In the genomic region with DNA sequence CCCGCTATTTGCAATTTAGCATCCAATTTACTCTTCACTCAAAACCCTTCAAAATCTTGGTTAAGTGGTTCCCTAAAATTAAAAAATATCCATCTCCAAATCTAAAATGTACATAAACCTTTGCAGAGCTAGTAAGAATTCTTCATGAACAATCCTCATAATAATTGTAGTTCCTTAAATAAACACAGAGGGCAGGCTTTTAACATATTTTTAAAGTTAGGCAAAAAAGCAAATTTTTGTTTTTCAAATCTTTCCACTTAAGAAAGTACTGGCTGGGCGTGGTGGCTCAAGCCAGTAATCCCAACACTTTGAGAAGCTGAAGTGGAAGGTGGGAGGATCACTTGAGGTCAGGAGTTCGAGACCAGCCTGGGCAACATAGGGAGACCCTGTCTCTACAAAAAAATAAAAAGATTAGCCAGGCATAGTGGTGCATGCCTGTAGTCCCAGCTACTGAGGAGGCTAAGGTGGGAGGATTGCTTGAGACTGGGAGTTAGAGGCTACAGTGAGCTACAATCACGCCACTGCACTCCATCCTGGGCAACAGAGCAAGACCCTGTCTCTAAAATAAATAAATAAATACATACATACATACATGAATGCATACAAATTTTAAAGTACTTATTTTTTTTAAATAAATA, we compare ENCODE assay signal across 9 cellular contexts. TPM values are rescaled to one million over a fixed set of nuclear protein-coding genes. Genes with fewer than 3 reads are reported as not detected.
A peak's percentile ranks its signal among the peaks of the same experiment; 100 is the strongest.
DNase-seq lines count a peak whose midpoint lies in the region; ATAC-seq and TF ChIP-seq lines count a peak whose summit lies in the region.
"Had no signal": no experiment of that assay in that cellular context is flagged by ENCODE, and none has a peak within 500 bp of the region (broad histone marks: within the 10 kb centered on the region; RNA-seq: fewer than 3 reads in every experiment).

No MANE protein-coding gene starts in this region.

- no peak for DNase-seq in activated CD8-positive, alpha-beta T cell treated with anti-CD3 and anti-CD28 coated beads for 36 hours
- DNase-seq in activated CD8-positive, alpha-beta T cell treated with anti-CD3 and anti-CD28 coated beads, Interleukin-2, amount 10 ng/mL, durations not matched to agents 7 days and 5 days = no peak
- peak; percentile 16 for DNase-seq in RPMI8226
- DNase-seq in foreskin keratinocyte = no peak
- DNase-seq in thyroid gland = peak; percentile 30 to 45
- no peak for DNase-seq in T-helper 9 cell
- no peak for DNase-seq in NCI-H1930 (lab: John Stamatoyannopoulos, UW)
- DNase-seq: activated naive CD4-positive, alpha-beta T cell treated with Interleukin-2 at 50 U/mL for 16 hours had no signal

- no peaks in the 10 kb centered on the region for H3K27me3 ChIP-seq in foreskin keratinocyte
- no peaks in the 10 kb centered on the region for H3K27me3 ChIP-seq in thyroid gland

- ATAC-seq in activated CD8-positive, alpha-beta T cell treated with anti-CD3 and anti-CD28 coated beads for 36 hours = no peak
- no peak for ATAC-seq in activated CD8-positive, alpha-beta T cell treated with anti-CD3 and anti-CD28 coated beads, Interleukin-2, amount 10 ng/mL, durations not matched to agents 7 days and 5 days
- ATAC-seq in foreskin keratinocyte = no peak
- no peak for ATAC-seq in HG03045 (IDR thresholded peaks at IDR 0.05; ENCODE audit: unreplicated experiment)

- H3K27ac Mint-ChIP-seq in activated CD8-positive, alpha-beta T cell treated with anti-CD3 and anti-CD28 coated beads for 36 hours = no peak overlapping the region
- H3K27ac Mint-ChIP-seq in activated CD8-positive, alpha-beta T cell treated with anti-CD3 and anti-CD28 coated beads, Interleukin-2, amount 10 ng/mL, durations not matched to agents 7 days and 5 days = no peak overlapping the region

- H3K9me3 ChIP-seq in thyroid gland = no peaks in the 10 kb centered on the region

- no peak overlapping the region for H3K4me3 ChIP-seq in thyroid gland (replicated peaks in 1 of 3)

- TF ChIP-seq CTCF in activated CD8-positive, alpha-beta T cell treated with anti-CD3 and anti-CD28 coated beads for 36 hours (IDR thresholded peaks at IDR 0.05) = peak; percentile 74
- peak; percentile 60 for TF ChIP-seq CTCF in foreskin keratinocyte (conservative IDR thresholded peaks at IDR 0.05)
- TF ChIP-seq CTCF in thyroid gland (IDR thresholded peaks at IDR 0.05) = peak in 4 of 6 experiments; percentile 25 to 44 (median 40)

- POLR2A ChIA-PET in activated CD8-positive, alpha-beta T cell treated with anti-CD3 and anti-CD28 coated beads for 36 hours (lab: Charles Lee) = interaction anchor here (0.6 to 1.4 kb wide), 4 partner anchors 13 to 102 kb away, joined by 3 read pairs; no protein-coding TSS in a partner anchor
- POLR2A ChIA-PET in activated CD8-positive, alpha-beta T cell treated with anti-CD3 and anti-CD28 coated beads, Interleukin-2, amount 10 ng/mL, durations not matched to agents 7 days and 5 days (lab: Charles Lee) = no interaction called here

- WGBS in thyroid gland, 2 donors = 65 to 67% methylated on average over 4 of the region's 4 CpGs

- CTCF ChIA-PET in activated CD8-positive, alpha-beta T cell treated with anti-CD3 and anti-CD28 coated beads for 36 hours (lab: Charles Lee) = interaction anchor here (0.5 to 12.3 kb wide), 34 partner anchors 9 to 1841 kb away, joined by 3 to 150 read pairs (median 4); a partner anchor contains a TSS
- CTCF ChIA-PET in activated CD8-positive, alpha-beta T cell treated with anti-CD3 and anti-CD28 coated beads, Interleukin-2, amount 10 ng/mL, durations not matched to agents 7 days and 5 days (lab: Charles Lee) = interaction anchor here (0.6 to 14.5 kb wide), 27 partner anchors 8 to 733 kb away, joined by 3 to 198 read pairs (median 4); a partner anchor contains a TSS

- H3K27ac ChIP-seq in foreskin keratinocyte (no peak overlapping the region), thyroid gland (peak overlapping the region; percentile 40 to 72 (median 46))

- peaks cover 11% of the 10 kb centered on the region for H3K36me3 Mint-ChIP-seq in activated CD8-positive, alpha-beta T cell treated with anti-CD3 and anti-CD28 coated beads for 36 hours (ENCODE audit: low read depth)
- H3K36me3 Mint-ChIP-seq in activated CD8-positive, alpha-beta T cell treated with anti-CD3 and anti-CD28 coated beads, Interleukin-2, amount 10 ng/mL, durations not matched to agents 7 days and 5 days (ENCODE audit: low read depth) = peaks cover 38% of the 10 kb centered on the region

- H3K4me1 ChIP-seq in foreskin keratinocyte (no peaks in the 10 kb centered on the region), thyroid gland (peaks cover 0 to 6% of the 10 kb centered on the region in 2 donors)

- no peaks in the 10 kb centered on the region for H3K27me3 Mint-ChIP-seq in activated CD8-positive, alpha-beta T cell treated with anti-CD3 and anti-CD28 coated beads for 36 hours
- no peaks in the 10 kb centered on the region for H3K27me3 Mint-ChIP-seq in activated CD8-positive, alpha-beta T cell treated with anti-CD3 and anti-CD28 coated beads, Interleukin-2, amount 10 ng/mL, durations not matched to agents 7 days and 5 days (ENCODE audit: low read depth)

- H3K4me3 Mint-ChIP-seq in activated CD8-positive, alpha-beta T cell treated with anti-CD3 and anti-CD28 coated beads for 36 hours = no peak overlapping the region
- no peak overlapping the region for H3K4me3 Mint-ChIP-seq in activated CD8-positive, alpha-beta T cell treated with anti-CD3 and anti-CD28 coated beads, Interleukin-2, amount 10 ng/mL, durations not matched to agents 7 days and 5 days

- no peak for TF ChIP-seq POLR2A in thyroid gland (IDR thresholded peaks at IDR 0.05)

- H3K4me1 Mint-ChIP-seq in activated CD8-positive, alpha-beta T cell treated with anti-CD3 and anti-CD28 coated beads for 36 hours (ENCODE audit: low read depth) = peaks cover 4% of the 10 kb centered on the region
- peaks cover 8% of the 10 kb centered on the region for H3K4me1 Mint-ChIP-seq in activated CD8-positive, alpha-beta T cell treated with anti-CD3 and anti-CD28 coated beads, Interleukin-2, amount 10 ng/mL, durations not matched to agents 7 days and 5 days (ENCODE audit: low read depth)

- intact Hi-C loops in activated CD8-positive, alpha-beta T cell treated with anti-CD3 and anti-CD28 coated beads for 36 hours (cut with micrococcal nuclease) = no loop called here
- intact Hi-C loops in thyroid gland (cut with DNase I) = no loop called here

- H3K9me3 Mint-ChIP-seq in activated CD8-positive, alpha-beta T cell treated with anti-CD3 and anti-CD28 coated beads for 36 hours = no peaks in the 10 kb centered on the region
- no peaks in the 10 kb centered on the region for H3K9me3 Mint-ChIP-seq in activated CD8-positive, alpha-beta T cell treated with anti-CD3 and anti-CD28 coated beads, Interleukin-2, amount 10 ng/mL, durations not matched to agents 7 days and 5 days (ENCODE audit: insufficient read depth)

- peaks cover 9 to 13% of the 10 kb centered on the region in 2 donors for H3K36me3 ChIP-seq in thyroid gland

RNA-seq across cellular contexts. Expression of a gene that starts 25.1 kb away (rescaled TPM):
- total RNA-seq in activated CD8-positive, alpha-beta T cell treated with anti-CD3 and anti-CD28 coated beads for 36 hours = 1 to 10 TPM; 4.8 to 6.5 TPM
- total RNA-seq in activated CD8-positive, alpha-beta T cell treated with anti-CD3 and anti-CD28 coated beads, Interleukin-2, amount 10 ng/mL, durations not matched to agents 7 days and 5 days = 10 to 100 TPM in 1 of 2 experiments, 1 to 10 TPM in 1; 9.7 to 10.4 TPM
- total RNA-seq in foreskin keratinocyte = 0.14 and 0.58 TPM in 2 replicates
- 0.26 and 0.74 TPM in 2 replicates for polyA plus RNA-seq in foreskin keratinocyte
- 10 to 100 TPM; 42.8 to 96.0 (median 74.6) TPM for total RNA-seq in thyroid gland

RNA-seq across cellular contexts. Expression of a gene that starts 31.9 kb away (rescaled TPM):
- total RNA-seq in activated CD8-positive, alpha-beta T cell treated with anti-CD3 and anti-CD28 coated beads for 36 hours = 10 to 100 TPM; 24.1 to 24.4 TPM
- total RNA-seq in activated CD8-positive, alpha-beta T cell treated with anti-CD3 and anti-CD28 coated beads, Interleukin-2, amount 10 ng/mL, durations not matched to agents 7 days and 5 days = 10 to 100 TPM; 35.1 to 37.3 TPM
- 43.0 and 50.4 TPM in 2 replicates for total RNA-seq in foreskin keratinocyte
- 20.4 and 20.8 TPM in 2 replicates for polyA plus RNA-seq in foreskin keratinocyte
- total RNA-seq in thyroid gland = 100 to 1,000 TPM in 2 of 4 donors, 10 to 100 TPM in 2; 78.7 to 106 (median 98.4) TPM

RNA-seq across cellular contexts. Expression of a gene that starts 42.0 kb away (rescaled TPM):
- total RNA-seq in activated CD8-positive, alpha-beta T cell treated with anti-CD3 and anti-CD28 coated beads for 36 hours = 10 to 100 TPM; 32.1 to 34.0 TPM
- total RNA-seq in activated CD8-positive, alpha-beta T cell treated with anti-CD3 and anti-CD28 coated beads, Interleukin-2, amount 10 ng/mL, durations not matched to agents 7 days and 5 days = 10 to 100 TPM; 62.2 to 62.4 TPM
- total RNA-seq in foreskin keratinocyte (56.5 and 57.1 TPM in 2 replicates), thyroid gland (100 to 1,000 TPM; 155 to 232 (median 209) TPM)
- 39.0 and 43.5 TPM in 2 replicates for polyA plus RNA-seq in foreskin keratinocyte

Comparison
In these comparisons a context has a peak if more than half of its experiments do, and no peak if none do; other contexts are left out.
1. DNase-seq: peak in RPMI8226 (single experiment) and thyroid gland (2 of 2); none in activated CD8-positive, alpha-beta T cell treated with anti-CD3 and anti-CD28 coated beads for 36 hours (single experiment), activated CD8-positive, alpha-beta T cell treated with anti-CD3 and anti-CD28 coated beads, Interleukin-2, amount 10 ng/mL, durations not matched to agents 7 days and 5 days (single experiment), foreskin keratinocyte (0 of 2), T-helper 9 cell (single experiment) and NCI-H1930 (0 of 2).
2. Peak in every context shown above with its lines, with median percentiles within 50 percentile points of each other: CTCF ChIP-seq.